ENCODE assay signal across 15 cellular contexts in genomic region chr9:77999231-77999631, GRCh38. TPM values are rescaled to one million over a fixed set of nuclear protein-coding genes. Genes with fewer than 3 reads are reported as not detected.
DNase-seq lines count a peak whose midpoint lies in the region; ATAC-seq and TF ChIP-seq lines count a peak whose summit lies in the region.
"Had no signal": no experiment of that assay in that cellular context is flagged by ENCODE, and none has a peak within 500 bp of the region (broad histone marks: within the 10 kb centered on the region; RNA-seq: fewer than 3 reads in every experiment).

No MANE protein-coding gene starts in this region.

- H3K27me3 ChIP-seq in stomach = no peaks in the 10 kb centered on the region

- no peak overlapping the region for H3K4me3 Mint-ChIP-seq in activated T-cell treated with anti-CD3 and anti-CD28 coated beads, Interleukin-2, amount 50 U/mL, for 72 hours
- H3K4me3 Mint-ChIP-seq: activated T-cell treated with anti-CD3 and anti-CD28 coated beads, Interleukin-2, amount 50 U/mL, for 24 hours had no signal

- H3K9me3 ChIP-seq in stomach = no peaks in the 10 kb centered on the region
- H3K9me3 ChIP-seq: HAP-1, thoracic aorta had no signal

- peaks cover 59% of the 10 kb centered on the region for H3K4me1 Mint-ChIP-seq in activated T-cell treated with anti-CD3 and anti-CD28 coated beads, Interleukin-2, amount 50 U/mL, for 72 hours (ENCODE audit: low read depth)

- H3K27ac Mint-ChIP-seq in activated T-cell treated with anti-CD3 and anti-CD28 coated beads, Interleukin-2, amount 50 U/mL, for 72 hours = peak overlapping the region; percentile 24
- H3K27ac Mint-ChIP-seq: activated T-cell treated with anti-CD3 and anti-CD28 coated beads, Interleukin-2, amount 50 U/mL, for 24 hours had no signal

- peaks cover 49 to 89% (median 71%) of the 10 kb centered on the region in 4 donors for H3K4me1 ChIP-seq in stomach

- 16 to 40% (median 32%) methylated on average over 2 of the region's 2 CpGs for WGBS in stomach, 5 donors

- H3K27me3 Mint-ChIP-seq in activated T-cell treated with anti-CD3 and anti-CD28 coated beads, Interleukin-2, amount 50 U/mL, for 72 hours (ENCODE audit: low read depth) = no peaks in the 10 kb centered on the region
- H3K27me3 Mint-ChIP-seq: activated T-cell treated with anti-CD3 and anti-CD28 coated beads, Interleukin-2, amount 50 U/mL, for 24 hours had no signal

- no peak for DNase-seq in activated T-cell treated with anti-CD3 and anti-CD28 coated beads, Interleukin-2, amount 50 U/mL, for 72 hours
- DNase-seq in activated T-cell treated with anti-CD3 and anti-CD28 coated beads, Interleukin-2, amount 50 U/mL, for 48 hours = no peak
- DNase-seq in amniotic epithelial cell (ENCODE audit: low read depth) = peak; percentile 34
- no peak for DNase-seq in left lobe of liver (ENCODE audit: low spot score)
- no peak for DNase-seq in stomach
- no peak for DNase-seq in 8988T
- DNase-seq in NCI-H146 (lab: John Stamatoyannopoulos, UW) = no peak
- DNase-seq in NOMO-1 treated with dmso at 0.1 percent for 144 hours (lab: John Stamatoyannopoulos, UW; ENCODE audit: unreplicated experiment) = no peak
- DNase-seq: activated CD4-positive, CD25-positive, alpha-beta regulatory T cell treated with anti-CD3 and anti-CD28 coated beads, Interleukin-2, amount 50 U/mL, for 72 hours; activated T-cell treated with anti-CD3 and anti-CD28 coated beads, Interleukin-2, amount 50 U/mL, for 24 hours; amniotic stem cell; COR-L47; kidney glomerular epithelial cell had no signal

- H3K4me3 ChIP-seq in stomach = no peak overlapping the region
- H3K4me3 ChIP-seq: HAP-1, thoracic aorta had no signal

- peak overlapping the region in 3 of 5 donors; percentile 5 to 54 (median 40) for H3K27ac ChIP-seq in stomach

- no peak for TF ChIP-seq CTCF in stomach (IDR thresholded peaks at IDR 0.05)

- no peaks in the 10 kb centered on the region for H3K36me3 Mint-ChIP-seq in activated T-cell treated with anti-CD3 and anti-CD28 coated beads, Interleukin-2, amount 50 U/mL, for 72 hours (ENCODE audit: insufficient read depth in 2 of 2)

- H3K36me3 ChIP-seq in stomach = no peaks in the 10 kb centered on the region
- H3K36me3 ChIP-seq: HAP-1, thoracic aorta had no signal

- TF ChIP-seq EP300 in stomach (IDR thresholded peaks at IDR 0.05) = no peak

- H3K9me3 Mint-ChIP-seq in activated T-cell treated with anti-CD3 and anti-CD28 coated beads, Interleukin-2, amount 50 U/mL, for 72 hours = no peaks in the 10 kb centered on the region
- H3K9me3 Mint-ChIP-seq: activated T-cell treated with anti-CD3 and anti-CD28 coated beads, Interleukin-2, amount 50 U/mL, for 24 hours had no signal

- TF ChIP-seq POLR2A in stomach (IDR thresholded peaks at IDR 0.05) = no peak

- no peak for ATAC-seq in activated T-cell treated with anti-CD3 and anti-CD28 coated beads, Interleukin-2, amount 50 U/mL, for 72 hours (replicated peaks in 1 of 2)
- ATAC-seq in left lobe of liver = peak; percentile 33

- intact Hi-C loops in stomach (cut with DNase I; ENCODE audit: low total_unique reads) = no loop called here

RNA-seq across cellular contexts. Expression of gene GNAQ, which starts 32.4 kb away (rescaled TPM):
- total RNA-seq in activated T-cell treated with anti-CD3 and anti-CD28 coated beads, Interleukin-2, amount 50 U/mL, for 72 hours = 10 to 100 TPM; 22.3 to 22.7 TPM
- 16.2 TPM for total RNA-seq in left lobe of liver
- 10 to 100 TPM; 38.2 to 75.3 (median 52.2) TPM for total RNA-seq in stomach
- polyA plus RNA-seq in stomach = 10 to 100 TPM; 13.1 to 26.0 (median 15.5) TPM
